8 cellular contexts compared by ENCODE assay signal in genomic region chr7:44065431-44066110, GRCh38. TPM values are rescaled to one million over a fixed set of nuclear protein-coding genes. Genes with fewer than 3 reads are reported as not detected.
A peak's percentile ranks its signal among the peaks of the same experiment; 100 is the strongest.
DNase-seq lines count a peak whose midpoint lies in the region; ATAC-seq and TF ChIP-seq lines count a peak whose summit lies in the region.

Gene PGAM2 (minus strand): TSS chr7:44065567. CDS start chr7:44065529, 38 bp downstream.

- no peak within 1 kb of the TSS for H3K4me3 Mint-ChIP-seq in Calu3 (ENCODE audit: low read depth, unreplicated experiment)

- WGBS in body of pancreas, 2 donors, result 29 to 41% methylated on average over 12 to 14 of the region's 14 CpGs
- 32% methylated on average over 9 of the region's 14 CpGs for WGBS in hepatocyte (ENCODE audit: low lambda C conversion rate, missing lambda C conversion rate)
- WGBS in tibial nerve, 2 donors, result 23 to 26% methylated on average over 12 to 14 of the region's 14 CpGs

- H3K4me1 Mint-ChIP-seq in Calu3 (ENCODE audit: low read depth, unreplicated experiment), result peaks cover 23% of the 10 kb centered on the region

- TF ChIP-seq POLR2A in body of pancreas (IDR thresholded peaks at IDR 0.05) (peak in 1 of 3 donors; percentile 5), tibial nerve (IDR thresholded peaks at IDR 0.05) (no peak)

- H3K36me3 ChIP-seq in body of pancreas (replicated peaks in 1 of 2; ENCODE audit: insufficient read depth in 1 of 2, low read depth in 2 of 2) (peaks cover 0 to 8% of the 10 kb centered on the region in 2 donors), hepatocyte (replicated peaks; ENCODE audit: insufficient read depth, low read depth) (no peaks in the 10 kb centered on the region), tibial nerve (peaks cover 0 to 22% (median 6%) of the 10 kb centered on the region in 3 donors)

- H3K27ac ChIP-seq in body of pancreas, result no peak within 1 kb of the TSS
- no peak within 1 kb of the TSS for H3K27ac ChIP-seq in hepatocyte
- H3K27ac ChIP-seq in tibial nerve, result no peak within 1 kb of the TSS

- TF ChIP-seq CTCF in Calu3 (IDR thresholded peaks at IDR 0.05; ENCODE audit: unreplicated experiment) (no peak), body of pancreas (IDR thresholded peaks at IDR 0.05) (no peak), hepatocyte (IDR thresholded peaks at IDR 0.05; ENCODE audit: poor library complexity) (no peak), tibial nerve (IDR thresholded peaks at IDR 0.05) (no peak)

- H3K4me2 ChIP-seq in hepatocyte, result no peak within 1 kb of the TSS

- DNase-seq in Calu3 (no peak), NCI-H1105 (lab: John Stamatoyannopoulos, UW) (peak; percentile 55), body of pancreas (peak in 2 of 4 donors; percentile 42 to 58), mucosa of gallbladder (ENCODE audit: low spot score) (no peak), hepatocyte (ENCODE audit: low spot score) (no peak), tibial nerve (ENCODE audit: low spot score in 2 of 2) (no peak), OCI-M2 (lab: John Stamatoyannopoulos, UW; ENCODE audit: unreplicated experiment) (no peak)

- H3K9me2 ChIP-seq in hepatocyte (replicated peaks; ENCODE audit: insufficient read depth), result no peaks in the 10 kb centered on the region

- H3K27me3 ChIP-seq in body of pancreas (no peaks in the 10 kb centered on the region), hepatocyte (no peaks in the 10 kb centered on the region), tibial nerve (no peaks in the 10 kb centered on the region)

- H3K27ac Mint-ChIP-seq in Calu3 (ENCODE audit: unreplicated experiment), result peak within 1 kb of the TSS; percentile 55

- H3K79me2 ChIP-seq in hepatocyte, result no peaks in the 10 kb centered on the region

- intact Hi-C loops in Calu3 (cut with micrococcal nuclease; ENCODE audit: unreplicated experiment) (no loop called here), body of pancreas (cut with DNase I) (no loop called here)

- H3K4me3 ChIP-seq in body of pancreas, result no peak within 1 kb of the TSS
- no peak within 1 kb of the TSS for H3K4me3 ChIP-seq in hepatocyte
- no peak within 1 kb of the TSS for H3K4me3 ChIP-seq in tibial nerve

- no peak within 1 kb of the TSS for H2AFZ ChIP-seq in hepatocyte

- no peaks in the 10 kb centered on the region for H4K20me1 ChIP-seq in hepatocyte (ENCODE audit: insufficient read depth, poor library complexity, severe bottlenecking)

- ATAC-seq in body of pancreas, result peak; percentile 38
- ATAC-seq in HG03457 (IDR thresholded peaks at IDR 0.05; ENCODE audit: unreplicated experiment), result no peak

- CTCF ChIA-PET in Calu3 (lab: Charles Lee), result interaction anchor here (0.6 kb wide), 1 partner anchor 30 kb away, joined by 5 read pairs; no protein-coding TSS in a partner anchor

- no peaks in the 10 kb centered on the region for H3K27me3 Mint-ChIP-seq in Calu3 (ENCODE audit: unreplicated experiment)

- no peak for TF ChIP-seq EP300 in tibial nerve (IDR thresholded peaks at IDR 0.05)

- no TSS peak for BruUV-seq in Calu3 (replicated peaks; lab: Mats Ljungman, UMichigan)

- peaks cover 68% of the 10 kb centered on the region for H3K36me3 Mint-ChIP-seq in Calu3 (ENCODE audit: insufficient read depth, unreplicated experiment)

- no peaks in the 10 kb centered on the region for H3K9me3 Mint-ChIP-seq in Calu3 (ENCODE audit: low read depth, unreplicated experiment)

- H3K4me1 ChIP-seq in body of pancreas (peaks cover 24% of the 10 kb centered on the region), hepatocyte (ENCODE audit: insufficient read depth) (no peaks in the 10 kb centered on the region), tibial nerve (peaks cover 0 to 36% (median 17%) of the 10 kb centered on the region in 4 donors)

- H3K9me3 ChIP-seq in body of pancreas, result no peaks in the 10 kb centered on the region
- H3K9me3 ChIP-seq in hepatocyte (ENCODE audit: low read depth), result no peaks in the 10 kb centered on the region
- H3K9me3 ChIP-seq in tibial nerve, result no peaks in the 10 kb centered on the region

RNA-seq across cellular contexts. Expression of gene PGAM2, which starts in this region (rescaled TPM):
- total RNA-seq in Calu3 (2022) (0.87 TPM in 1 of 2 replicates, not detected in the other), body of pancreas (1 to 10 TPM in 1 of 2 donors, not detected in 1; 1.6 TPM), mucosa of gallbladder (12.9 TPM), hepatocyte (0.73 TPM in 1 of 2 replicates, not detected in the other), tibial nerve (under 1 TPM in 1 of 4 donors, not detected in 3; 0.98 TPM)
- 0.66 TPM in 1 of 2 replicates, not detected in the other for polyA plus RNA-seq in hepatocyte
